17 cellular contexts compared by ENCODE assay signal in the genomic region with DNA sequence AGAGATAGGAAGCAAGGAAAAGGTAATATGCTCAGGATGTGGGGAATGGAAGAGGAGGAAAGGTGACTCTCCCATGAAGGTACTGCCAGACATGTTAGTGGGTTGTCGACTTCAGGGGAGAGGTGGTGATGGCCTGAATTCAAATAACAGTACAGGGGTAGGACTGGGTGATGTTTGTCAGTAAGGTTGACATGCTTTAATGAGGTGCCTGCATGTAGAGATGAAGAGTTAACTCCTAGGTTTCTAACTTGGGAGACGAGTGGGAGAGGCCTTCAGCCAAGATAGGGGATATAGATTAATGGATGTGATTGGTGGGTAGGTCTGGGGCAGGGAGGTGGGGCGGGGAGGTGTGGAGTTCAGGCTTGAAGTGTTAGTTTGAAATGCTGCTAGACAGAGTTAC. TPM values are rescaled to one million over a fixed set of nuclear protein-coding genes. Genes with fewer than 3 reads are reported as not detected.
A peak's percentile ranks its signal among the peaks of the same experiment; 100 is the strongest.
DNase-seq lines count a peak whose midpoint lies in the region; ATAC-seq, FAIRE-seq and TF ChIP-seq lines count a peak whose summit lies in the region.
"Had no signal": no experiment of that assay in that cellular context is flagged by ENCODE, and none has a peak within 500 bp of the region (broad histone marks: within the 10 kb centered on the region; RNA-seq: fewer than 3 reads in every experiment).

No MANE protein-coding gene starts in this region.

- ATAC-seq in naive thymus-derived CD4-positive, alpha-beta T cell: no peak
- no peak for ATAC-seq in GM21576 (IDR thresholded peaks at IDR 0.05; ENCODE audit: unreplicated experiment)
- ATAC-seq: heart left ventricle had no signal

- H3K9me3 Mint-ChIP-seq in CD4-positive, alpha-beta memory T cell: peaks cover 0 to 4% (median 0%) of the 10 kb centered on the region in 8 donors
- H3K9me3 Mint-ChIP-seq in HFFc6: no peaks in the 10 kb centered on the region
- no peaks in the 10 kb centered on the region for H3K9me3 Mint-ChIP-seq in activated T-helper 1 cell treated with anti-CD3 and anti-CD28 coated beads, Interleukin-12 subunit alpha, Interleukin-12 subunit beta, Interleukin-2, Interleukin-4 antibody, amounts not matched to agents 30 ng/mL and 10 ng/mL and 1 ng/mL, durations not matched to agents 14 hours and 24 hours and 36 hours
- peaks cover 0 to 3% (median 0%) of the 10 kb centered on the region in 11 donors for H3K9me3 Mint-ChIP-seq in naive thymus-derived CD4-positive, alpha-beta T cell

- H3K27ac ChIP-seq in CD4-positive, alpha-beta memory T cell (ENCODE audit: low read depth, low read length): no peak overlapping the region
- no peak overlapping the region for H3K27ac ChIP-seq in naive thymus-derived CD4-positive, alpha-beta T cell (ENCODE audit: low read depth, low read length)
- H3K27ac ChIP-seq: colonic mucosa, HL-60, RWPE1, tibial artery had no signal

- H3K4me3 ChIP-seq in CD4-positive, alpha-beta memory T cell (ENCODE audit: low read length in 2 of 2): no peak overlapping the region
- H3K4me3 ChIP-seq in naive thymus-derived CD4-positive, alpha-beta T cell (ENCODE audit: low read length): no peak overlapping the region
- H3K4me3 ChIP-seq: colonic mucosa, heart left ventricle, tibial artery had no signal

- peak overlapping the region; percentile 4 to 92 (median 46) for H3K27ac Mint-ChIP-seq in CD4-positive, alpha-beta memory T cell
- H3K27ac Mint-ChIP-seq in HFFc6: no peak overlapping the region; the same call in 1 of the 2 replicates
- H3K27ac Mint-ChIP-seq in activated T-helper 1 cell treated with anti-CD3 and anti-CD28 coated beads, Interleukin-12 subunit alpha, Interleukin-12 subunit beta, Interleukin-2, Interleukin-4 antibody, amounts not matched to agents 30 ng/mL and 10 ng/mL and 1 ng/mL, durations not matched to agents 14 hours and 24 hours and 36 hours: peak overlapping the region; percentile 2
- H3K27ac Mint-ChIP-seq in naive thymus-derived CD4-positive, alpha-beta T cell: peak overlapping the region; percentile 6 to 68 (median 21)

- CTCF ChIA-PET in CD4-positive, alpha-beta memory T cell (lab: Charles Lee; ENCODE audit: partially characterized antibody): interaction anchor here (1.1 kb wide), 1 partner anchor 11 kb away, joined by 3 read pairs; no protein-coding TSS in a partner anchor
- CTCF ChIA-PET in naive thymus-derived CD4-positive, alpha-beta T cell (lab: Charles Lee): no interaction called here

- H3K4me1 Mint-ChIP-seq in CD4-positive, alpha-beta memory T cell: peaks cover 47 to 65% (median 56%) of the 10 kb centered on the region in 4 donors
- peaks cover 64% of the 10 kb centered on the region for H3K4me1 Mint-ChIP-seq in HFFc6 (ENCODE audit: low read depth)
- peaks cover 64% of the 10 kb centered on the region for H3K4me1 Mint-ChIP-seq in activated T-helper 1 cell treated with anti-CD3 and anti-CD28 coated beads, Interleukin-12 subunit alpha, Interleukin-12 subunit beta, Interleukin-2, Interleukin-4 antibody, amounts not matched to agents 30 ng/mL and 10 ng/mL and 1 ng/mL, durations not matched to agents 14 hours and 24 hours and 36 hours (ENCODE audit: low read depth)
- peaks cover 47 to 78% (median 61%) of the 10 kb centered on the region in 7 donors for H3K4me1 Mint-ChIP-seq in naive thymus-derived CD4-positive, alpha-beta T cell

- no peak for DNase-seq in CD4-positive, alpha-beta memory T cell
- DNase-seq in HFFc6 (no peak), NCI-H187 treated with DMSO at 0.1 percent for 48 hours (lab: John Stamatoyannopoulos, UW) (no peak), epidermal melanocyte (ENCODE audit: insufficient read length, low spot score) (no peak), GM12892 (ENCODE audit: insufficient read length) (no peak)
- DNase-seq in activated T-helper 1 cell treated with anti-CD3 and anti-CD28 coated beads, Interleukin-12 subunit alpha, Interleukin-12 subunit beta, Interleukin-2, Interleukin-4 antibody, amounts not matched to agents 30 ng/mL and 10 ng/mL and 1 ng/mL, durations not matched to agents 14 hours and 24 hours and 36 hours (ENCODE audit: low spot score): no peak
- no peak for DNase-seq in naive thymus-derived CD4-positive, alpha-beta T cell
- DNase-seq: amygdala, C1 segment of cervical spinal cord, colonic mucosa, heart left ventricle, NCI-H1930, NCI-H526, tibial artery had no signal

- no peak for TF ChIP-seq CTCF in HFFc6 (IDR thresholded peaks at IDR 0.05)

- TF ChIP-seq POLR2A in GM12892 (IDR thresholded peaks at IDR 0.05; ENCODE audit: low read depth, low read length): no peak

- FAIRE-seq in GM12892 (lab: Jason Lieb, UNC): no peak

- peak overlapping the region in 7 of 8 donors; percentile 2 to 99 (median 13) for H3K4me3 Mint-ChIP-seq in CD4-positive, alpha-beta memory T cell
- peak overlapping the region; percentile 22; the same call in 1 of the 2 replicates for H3K4me3 Mint-ChIP-seq in HFFc6
- H3K4me3 Mint-ChIP-seq in activated T-helper 1 cell treated with anti-CD3 and anti-CD28 coated beads, Interleukin-12 subunit alpha, Interleukin-12 subunit beta, Interleukin-2, Interleukin-4 antibody, amounts not matched to agents 30 ng/mL and 10 ng/mL and 1 ng/mL, durations not matched to agents 14 hours and 24 hours and 36 hours: peak overlapping the region; percentile 58
- H3K4me3 Mint-ChIP-seq in naive thymus-derived CD4-positive, alpha-beta T cell: peak overlapping the region in 9 of 10 donors; percentile 1 to 95 (median 31)

- no peaks in the 10 kb centered on the region for H3K27me3 ChIP-seq in CD4-positive, alpha-beta memory T cell (ENCODE audit: insufficient read depth, low read length)
- no peaks in the 10 kb centered on the region for H3K27me3 ChIP-seq in naive thymus-derived CD4-positive, alpha-beta T cell (ENCODE audit: control insufficient read depth in 2 of 2, insufficient read depth in 2 of 2, low read length in 2 of 2)
- H3K27me3 ChIP-seq: colonic mucosa, heart left ventricle, tibial artery had no signal

- no peaks in the 10 kb centered on the region for H3K27me3 Mint-ChIP-seq in CD4-positive, alpha-beta memory T cell
- peaks cover 1% of the 10 kb centered on the region; the same call in 1 of the 2 replicates for H3K27me3 Mint-ChIP-seq in HFFc6 (ENCODE audit: insufficient read depth)
- H3K27me3 Mint-ChIP-seq in activated T-helper 1 cell treated with anti-CD3 and anti-CD28 coated beads, Interleukin-12 subunit alpha, Interleukin-12 subunit beta, Interleukin-2, Interleukin-4 antibody, amounts not matched to agents 30 ng/mL and 10 ng/mL and 1 ng/mL, durations not matched to agents 14 hours and 24 hours and 36 hours (ENCODE audit: insufficient read depth): no peaks in the 10 kb centered on the region
- H3K27me3 Mint-ChIP-seq in naive thymus-derived CD4-positive, alpha-beta T cell: no peaks in the 10 kb centered on the region

- intact Hi-C loops in CD4-positive, alpha-beta memory T cell (cut with micrococcal nuclease): loop anchor here (5.0 kb wide), 1 partner anchor 1324 kb away; the partner anchor contains the start of gene CHMP1B
- intact Hi-C loops in activated T-helper 1 cell treated with anti-CD3 and anti-CD28 coated beads, Interleukin-12 subunit alpha, Interleukin-12 subunit beta, Interleukin-2, Interleukin-4 antibody, amounts not matched to agents 30 ng/mL and 10 ng/mL and 1 ng/mL, durations not matched to agents 14 hours and 24 hours and 36 hours (cut with micrococcal nuclease): loop anchor here (5.0 to 10.0 kb wide), 8 partner anchors 256 to 1921 kb away; partner anchors contain the start of genes RAB12 and RALBP1
- intact Hi-C loops in naive thymus-derived CD4-positive, alpha-beta T cell (cut with micrococcal nuclease): loop anchor here (5.0 to 10.0 kb wide), 8 partner anchors 404 to 1921 kb away; partner anchors contain the start of genes TWSG1 (in 2 of the 2), AFG3L2 (in 1 of the 2), IMPA2 (in 1 of the 2) and PPP4R1 (in 1 of the 2)

- peaks cover 8 to 16% of the 10 kb centered on the region in 2 donors for H3K36me3 Mint-ChIP-seq in CD4-positive, alpha-beta memory T cell
- H3K36me3 Mint-ChIP-seq in HFFc6 (ENCODE audit: low read depth): peaks cover 8% of the 10 kb centered on the region; the same call in 1 of the 2 replicates
- H3K36me3 Mint-ChIP-seq in activated T-helper 1 cell treated with anti-CD3 and anti-CD28 coated beads, Interleukin-12 subunit alpha, Interleukin-12 subunit beta, Interleukin-2, Interleukin-4 antibody, amounts not matched to agents 30 ng/mL and 10 ng/mL and 1 ng/mL, durations not matched to agents 14 hours and 24 hours and 36 hours (ENCODE audit: low read depth): peaks cover 16% of the 10 kb centered on the region
- peaks cover 0 to 7% (median 2%) of the 10 kb centered on the region in 5 donors for H3K36me3 Mint-ChIP-seq in naive thymus-derived CD4-positive, alpha-beta T cell

- POLR2A ChIA-PET in CD4-positive, alpha-beta memory T cell (lab: Charles Lee; ENCODE audit: partially characterized antibody): no interaction called here
- POLR2A ChIA-PET in naive thymus-derived CD4-positive, alpha-beta T cell (lab: Charles Lee): interaction anchor here (1.1 kb wide), 1 partner anchor 11 kb away, joined by 3 read pairs; no protein-coding TSS in a partner anchor

- peaks cover 54% of the 10 kb centered on the region for H3K4me1 ChIP-seq in CD4-positive, alpha-beta memory T cell (ENCODE audit: insufficient read depth, low read length)
- peaks cover 4 to 22% of the 10 kb centered on the region in 2 donors for H3K4me1 ChIP-seq in naive thymus-derived CD4-positive, alpha-beta T cell (ENCODE audit: control insufficient read depth in 2 of 2, insufficient read depth in 2 of 2, low read length in 2 of 2)

- H3K36me3 ChIP-seq in CD4-positive, alpha-beta memory T cell (ENCODE audit: insufficient read depth, low read length): no peaks in the 10 kb centered on the region
- H3K36me3 ChIP-seq in naive thymus-derived CD4-positive, alpha-beta T cell (ENCODE audit: control insufficient read depth in 2 of 3, insufficient read depth in 3 of 3, low read length in 3 of 3): peaks cover 0 to 7% (median 0%) of the 10 kb centered on the region in 3 experiments
- H3K36me3 ChIP-seq: colonic mucosa had no signal

- no peaks in the 10 kb centered on the region for H3K9me3 ChIP-seq in CD4-positive, alpha-beta memory T cell (ENCODE audit: control insufficient read depth in 1 of 2, low read length in 2 of 2)
- H3K9me3 ChIP-seq in naive thymus-derived CD4-positive, alpha-beta T cell (ENCODE audit: control insufficient read depth in 2 of 3, low read length in 3 of 3): no peaks in the 10 kb centered on the region
- H3K9me3 ChIP-seq: colonic mucosa, heart left ventricle, tibial artery had no signal

RNA-seq across cellular contexts. Expression of gene NAPG, which starts 2.6 kb away (rescaled TPM):
- 10 to 100 TPM; 28.1 to 29.2 TPM for total RNA-seq in CD4-positive, alpha-beta memory T cell
- 10 to 100 TPM; 14.6 to 16.0 TPM for polyA plus RNA-seq in CD4-positive, alpha-beta memory T cell
- total RNA-seq in HFFc6 (2021; fragmentation: NEBNext Ultra II Directional; extraction: Animal tissue kit (Norgen Biotek cat#: 25700)): 10 to 100 TPM; 35.1 to 40.2 (median 37.9) TPM
- total RNA-seq in activated T-helper 1 cell treated with anti-CD3 and anti-CD28 coated beads, Interleukin-12 subunit alpha, Interleukin-12 subunit beta, Interleukin-2, Interleukin-4 antibody, amounts not matched to agents 30 ng/mL and 10 ng/mL and 1 ng/mL, durations not matched to agents 14 hours and 24 hours and 36 hours: 37.4 and 40.3 TPM in 2 replicates
- total RNA-seq in naive thymus-derived CD4-positive, alpha-beta T cell: 10 to 100 TPM; 28.1 to 35.7 (median 30.0) TPM
- 10 to 100 TPM; 10.2 to 12.9 TPM for polyA plus RNA-seq in naive thymus-derived CD4-positive, alpha-beta T cell
- polyA plus RNA-seq in GM12892 (2012; ENCODE audit: missing spikeins): 25.1 TPM
